18 cellular contexts compared by ENCODE assay signal in genomic region chr9:83061036-83061435, GRCh38. TPM values are rescaled to one million over a fixed set of nuclear protein-coding genes. Genes with fewer than 3 reads are reported as not detected.
DNase-seq lines count a peak whose midpoint lies in the region; ATAC-seq and TF ChIP-seq lines count a peak whose summit lies in the region.
"Had no signal": no experiment of that assay in that cellular context is flagged by ENCODE, and none has a peak within 500 bp of the region (broad histone marks: within the 10 kb centered on the region; RNA-seq: fewer than 3 reads in every experiment).

No MANE protein-coding gene starts in this region.

- H3K4me1 ChIP-seq in duodenal mucosa (ENCODE audit: control insufficient read depth in 1 of 2, insufficient read depth in 2 of 2, low read length in 2 of 2) = peaks cover 13 to 30% of the 10 kb centered on the region in 2 donors
- no peaks in the 10 kb centered on the region for H3K4me1 ChIP-seq in OCI-LY7 (ENCODE audit: insufficient read depth, low read length, poor library complexity, severe bottlenecking)

- TF ChIP-seq POLR2A in lower leg skin (IDR thresholded peaks at IDR 0.05) = no peak

- no peak overlapping the region for H3K27ac Mint-ChIP-seq in nephron progenitor cell
- H3K27ac Mint-ChIP-seq: activated T-cell treated with anti-CD3 and anti-CD28 coated beads, Interleukin-2, amount 50 U/mL, for 24 hours; stimulated activated naive CD8-positive, alpha-beta T cell treated with anti-CD3 and anti-CD28 coated beads, Interleukin-15, Interleukin-2, amounts not matched to agents 100 ng/mL and 50 ng/mL, for 24 hours had no signal

- ATAC-seq in sciatic nerve = no peak
- ATAC-seq: heart right ventricle, psoas muscle had no signal

- no peak overlapping the region for H2AFZ ChIP-seq in OCI-LY7 (ENCODE audit: low read length)

- CTCF ChIA-PET in OCI-LY7 (lab: Charles Lee; ENCODE audit: unreplicated experiment) = no interaction called here

- BruUV-seq in OCI-LY7 (replicated peaks; lab: Mats Ljungman, UMichigan) = no TSS peak

- H3K27ac ChIP-seq in duodenal mucosa (ENCODE audit: low read depth, low read length) (no peak overlapping the region), OCI-LY7 (ENCODE audit: low read depth, low read length, poor library complexity, severe bottlenecking) (no peak overlapping the region)
- H3K27ac ChIP-seq: heart right ventricle, psoas muscle had no signal

- H3K9me3 ChIP-seq in duodenal mucosa (ENCODE audit: control insufficient read depth in 1 of 2, low read length in 2 of 2) = no peaks in the 10 kb centered on the region
- H3K9me3 ChIP-seq in OCI-LY7 (ENCODE audit: low read length) = no peaks in the 10 kb centered on the region
- H3K9me3 ChIP-seq: psoas muscle had no signal

- no peaks in the 10 kb centered on the region for H3K36me3 Mint-ChIP-seq in nephron progenitor cell (ENCODE audit: low read depth)

- peaks cover 74% of the 10 kb centered on the region for H3K27me3 Mint-ChIP-seq in nephron progenitor cell (ENCODE audit: low read depth, poor library complexity)

- intact Hi-C loops in lower leg skin (cut with DNase I; ENCODE audit: low total_unique reads) (no loop called here), sciatic nerve (cut with DNase I) (no loop called here), OCI-LY7 (cut with micrococcal nuclease; ENCODE audit: unreplicated experiment) (no loop called here)

- peak overlapping the region; percentile 69 to 73 for H3K4me3 ChIP-seq in duodenal mucosa (ENCODE audit: low read depth in 1 of 2, low read length in 2 of 2)
- no peak overlapping the region for H3K4me3 ChIP-seq in lower leg skin (ENCODE audit: low read depth, poor library complexity, severe bottlenecking)
- no peak overlapping the region for H3K4me3 ChIP-seq in OCI-LY7 (ENCODE audit: low read depth, low read length, poor library complexity, severe bottlenecking)

- peak overlapping the region; percentile 29 to 45 for H3K9ac ChIP-seq in duodenal mucosa (ENCODE audit: low read depth in 1 of 2, low read length in 2 of 2)

- H4K20me1 ChIP-seq in OCI-LY7 (ENCODE audit: insufficient read depth, low read length) = no peaks in the 10 kb centered on the region

- no peaks in the 10 kb centered on the region for H3K27me3 ChIP-seq in duodenal mucosa (ENCODE audit: control insufficient read depth in 1 of 2, insufficient read depth in 2 of 2, low read length in 2 of 2)

- H3K9me2 ChIP-seq in OCI-LY7 (ENCODE audit: insufficient read depth, low read length) = no peaks in the 10 kb centered on the region

- no peak overlapping the region for H3K4me2 ChIP-seq in OCI-LY7 (ENCODE audit: low read length)

- WGBS in lower leg skin, 2 donors = 47 to 56% methylated on average over 2 of the region's 2 CpGs

- POLR2A ChIA-PET in OCI-LY7 (lab: Charles Lee) = no interaction called here

- H3K9me3 Mint-ChIP-seq in nephron progenitor cell = peaks cover 8% of the 10 kb centered on the region
- H3K9me3 Mint-ChIP-seq: activated T-cell treated with anti-CD3 and anti-CD28 coated beads, Interleukin-2, amount 50 U/mL, for 24 hours had no signal

- DNase-seq in Daoy (ENCODE audit: low read depth) = peak; percentile 70
- DNase-seq in NCI-H226 = peak; percentile 53
- DNase-seq in nephron progenitor cell = no peak
- no peak for DNase-seq in activated naive CD4-positive, alpha-beta T cell treated with anti-CD3 and anti-CD28 coated beads, Interleukin-2, amount 50 U/mL, for 16 hours
- DNase-seq in lower leg skin (ENCODE audit: low spot score in 2 of 2) = no peak
- DNase-seq in sciatic nerve (ENCODE audit: low spot score) = no peak
- DNase-seq in OCI-LY7 (ENCODE audit: low spot score) = no peak
- DNase-seq: activated T-cell treated with anti-CD3 and anti-CD28 coated beads, Interleukin-2, amount 50 U/mL, for 24 hours; amniotic stem cell; C1 segment of cervical spinal cord; effector CD8-positive, alpha-beta T cell; heart right ventricle; Kasumi-1; psoas muscle; SHP77 treated with DMSO at 0.1 percent for 48 hours; stimulated activated CD4-positive, alpha-beta T cell treated with anti-CD3 and anti-CD28 coated beads, Interleukin-4, amount 100 ng/mL, for 24 hours had no signal

- H3K4me3 Mint-ChIP-seq in nephron progenitor cell = peak overlapping the region; percentile 84
- H3K4me3 Mint-ChIP-seq: activated T-cell treated with anti-CD3 and anti-CD28 coated beads, Interleukin-2, amount 50 U/mL, for 24 hours; stimulated activated naive CD8-positive, alpha-beta T cell treated with anti-CD3 and anti-CD28 coated beads, Interleukin-15, Interleukin-2, amounts not matched to agents 100 ng/mL and 50 ng/mL, for 24 hours had no signal

- no peaks in the 10 kb centered on the region for H3K79me2 ChIP-seq in OCI-LY7 (ENCODE audit: insufficient read depth, low read depth, low read length)

- H3K4me1 Mint-ChIP-seq in nephron progenitor cell = peaks cover 14% of the 10 kb centered on the region

- no peaks in the 10 kb centered on the region for H3K36me3 ChIP-seq in duodenal mucosa (ENCODE audit: control insufficient read depth in 1 of 2, insufficient read depth in 2 of 2, low read length in 2 of 2)
- H3K36me3 ChIP-seq in OCI-LY7 (ENCODE audit: insufficient read depth, low read length) = no peaks in the 10 kb centered on the region
- H3K36me3 ChIP-seq: heart right ventricle had no signal

- no peak for TF ChIP-seq CTCF in nephron progenitor cell (IDR thresholded peaks at IDR 0.05)
- no peak for TF ChIP-seq CTCF in lower leg skin (IDR thresholded peaks at IDR 0.05)
- no peak for TF ChIP-seq CTCF in OCI-LY7 (conservative IDR thresholded peaks at IDR 0.05; ENCODE audit: low read length)

RNA-seq across cellular contexts. Expression of gene RASEF, which starts 1.9 kb away (rescaled TPM):
- 7.4 and 9.2 TPM in 2 replicates for total RNA-seq in Daoy (2014; rRNA removed; shearing (Covaris generic))
- 1 to 10 TPM; 2.7 to 4.8 (median 3.3) TPM for total RNA-seq in lower leg skin
- total RNA-seq in sciatic nerve = 0.09 TPM
- not detected in 2 replicates for total RNA-seq in OCI-LY7 (2014; rRNA removed; shearing (Covaris generic))
- not detected in 2 replicates for total RNA-seq in OCI-LY7 (2022)

Comparison
In these comparisons a context has a peak if more than half of its experiments do, and no peak if none do; other contexts are left out.
1. DNase-seq: peak in Daoy (single experiment) and NCI-H226 (single experiment); none in nephron progenitor cell (single experiment), activated naive CD4-positive, alpha-beta T cell treated with anti-CD3 and anti-CD28 coated beads, Interleukin-2, amount 50 U/mL, for 16 hours (single experiment), lower leg skin (0 of 2), sciatic nerve (single experiment) and OCI-LY7 (single experiment).
2. H3K4me3 ChIP-seq: peak in duodenal mucosa (2 of 2); none in lower leg skin (single experiment) and OCI-LY7 (single experiment).